Comparison of ENCODE assay signal across 13 cellular contexts in genomic region chr14:30532264-30532663, GRCh38.
"Had no signal": no experiment of that assay in that cellular context is flagged by ENCODE, and none has a peak within 500 bp of the region (broad histone marks: within the 10 kb centered on the region; RNA-seq: fewer than 3 reads in every experiment).

No MANE protein-coding gene starts in this region.

- H3K4me3 ChIP-seq: hepatocyte, lung, thyroid gland had no signal

- H3K9me3 ChIP-seq: thyroid gland had no signal

- H3K27ac ChIP-seq: hepatocyte, thyroid gland, WERI-Rb-1 had no signal

- H3K9me3 Mint-ChIP-seq: activated naive CD8-positive, alpha-beta T cell treated with anti-CD3 and anti-CD28 coated beads for 36 hours; nephron had no signal

- H3K79me2 ChIP-seq: hepatocyte had no signal

- H3K36me3 ChIP-seq: thyroid gland, WERI-Rb-1 had no signal

- H3K4me1 ChIP-seq: thyroid gland had no signal

- H3K27me3 ChIP-seq: hepatocyte, thyroid gland had no signal

- H3K4me2 ChIP-seq: hepatocyte had no signal

- H3K27ac Mint-ChIP-seq: activated naive CD8-positive, alpha-beta T cell treated with anti-CD3 and anti-CD28 coated beads for 36 hours; endodermal cell; nephron; stimulated activated naive B cell treated with anti-CD40 and anti-IgM and Interleukin-4, amounts not matched to agents 10 μg/mL and 1 μg/mL and 100 μg/mL, for 72 hours had no signal

- H3K4me3 Mint-ChIP-seq: activated naive CD8-positive, alpha-beta T cell treated with anti-CD3 and anti-CD28 coated beads for 36 hours; endodermal cell; nephron; stimulated activated naive B cell treated with anti-CD40 and anti-IgM and Interleukin-4, amounts not matched to agents 10 μg/mL and 1 μg/mL and 100 μg/mL, for 72 hours had no signal

- H2AFZ ChIP-seq: hepatocyte had no signal

- H3K4me1 Mint-ChIP-seq: activated naive CD8-positive, alpha-beta T cell treated with anti-CD3 and anti-CD28 coated beads for 36 hours; endodermal cell; nephron; stimulated activated naive B cell treated with anti-CD40 and anti-IgM and Interleukin-4, amounts not matched to agents 10 μg/mL and 1 μg/mL and 100 μg/mL, for 72 hours had no signal

- ATAC-seq: stimulated activated naive B cell treated with anti-CD40 and anti-IgM and Interleukin-4, amounts not matched to agents 10 μg/mL and 1 μg/mL and 100 μg/mL, for 72 hours had no signal

- DNase-seq: activated CD4-positive, alpha-beta T cell treated with anti-CD3 and anti-CD28 coated beads for 1 hour; activated naive CD8-positive, alpha-beta T cell treated with anti-CD3 and anti-CD28 coated beads for 36 hours; activated T-cell treated with anti-CD3 and anti-CD28 coated beads for 4 hours; amniotic stem cell; endodermal cell; stimulated activated naive B cell treated with anti-CD40 and anti-IgM and Interleukin-4, amounts not matched to agents 10 μg/mL and 1 μg/mL and 100 μg/mL, for 72 hours; SW 1271; T-helper 2 cell; thyroid gland; WERI-Rb-1 had no signal

- H3K36me3 Mint-ChIP-seq: activated naive CD8-positive, alpha-beta T cell treated with anti-CD3 and anti-CD28 coated beads for 36 hours; stimulated activated naive B cell treated with anti-CD40 and anti-IgM and Interleukin-4, amounts not matched to agents 10 μg/mL and 1 μg/mL and 100 μg/mL, for 72 hours had no signal
